In the genomic region with DNA sequence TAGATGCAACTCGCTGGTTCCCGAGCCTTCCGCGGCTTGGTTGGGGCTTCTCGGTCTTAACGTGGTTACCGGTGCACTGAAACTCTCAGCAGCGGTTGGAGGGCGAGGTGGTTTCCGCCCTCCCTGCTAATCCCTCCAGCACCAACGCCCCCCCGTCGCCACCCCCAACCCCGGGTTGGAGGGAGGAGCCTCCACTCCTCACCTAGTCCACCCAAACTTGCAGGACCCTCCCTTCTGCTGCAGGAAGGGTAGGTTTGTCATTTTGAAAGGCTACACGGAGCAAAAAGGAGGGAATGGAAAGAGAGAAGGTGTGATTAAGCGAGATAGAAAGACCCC, we compare ENCODE assay signal across 1 cellular context.
A peak's percentile ranks its signal among the peaks of the same experiment; 100 is the strongest.
TF ChIP-seq lines count a peak whose summit lies in the region.

No MANE protein-coding gene starts in this region.

TF ChIP-seq in H1, 55 proteins besides CTCF, POLR2A, EP300 and RAD21 (continued from another document):
- no peak for TF ChIP-seq CEBPB (IDR thresholded peaks at IDR 0.05; ENCODE audit: low read depth, low read length)
- 0 out of 2 replicates have a peak, but pooled peaks have one; percentile 65 for TF ChIP-seq SUZ12 (IDR thresholded peaks at IDR 0.05; ENCODE audit: low read length)
- no peak for TF ChIP-seq SP1 (IDR thresholded peaks at IDR 0.05; ENCODE audit: low read depth, low read length)
- TF ChIP-seq CBX8 (IDR thresholded peaks at IDR 0.05; ENCODE audit: borderline replicate concordance, low read depth, low read length): no peak
- TF ChIP-seq MAFK (IDR thresholded peaks at IDR 0.05; ENCODE audit: low read depth, low read length): no peak
- no peak for TF ChIP-seq SIRT6 (IDR thresholded peaks at IDR 0.05; ENCODE audit: low read length)
- TF ChIP-seq, protein P1, sequence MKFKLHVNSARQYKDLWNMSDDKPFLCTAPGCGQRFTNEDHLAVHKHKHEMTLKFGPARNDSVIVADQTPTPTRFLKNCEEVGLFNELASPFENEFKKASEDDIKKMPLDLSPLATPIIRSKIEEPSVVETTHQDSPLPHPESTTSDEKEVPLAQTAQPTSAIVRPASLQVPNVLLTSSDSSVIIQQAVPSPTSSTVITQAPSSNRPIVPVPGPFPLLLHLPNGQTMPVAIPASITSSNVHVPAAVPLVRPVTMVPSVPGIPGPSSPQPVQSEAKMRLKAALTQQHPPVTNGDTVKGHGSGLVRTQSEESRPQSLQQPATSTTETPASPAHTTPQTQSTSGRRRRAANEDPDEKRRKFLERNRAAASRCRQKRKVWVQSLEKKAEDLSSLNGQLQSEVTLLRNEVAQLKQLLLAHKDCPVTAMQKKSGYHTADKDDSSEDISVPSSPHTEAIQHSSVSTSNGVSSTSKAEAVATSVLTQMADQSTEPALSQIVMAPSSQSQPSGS (IDR thresholded peaks at IDR 0.05; ENCODE audit: low read length): no peak
- TF ChIP-seq RFX5 (IDR thresholded peaks at IDR 0.05; ENCODE audit: borderline replicate concordance, low read depth, low read length): no peak
- TF ChIP-seq HDAC2 (IDR thresholded peaks at IDR 0.05; ENCODE audit: borderline replicate concordance in 1 of 2, low read depth in 2 of 2, low read length in 2 of 2): no peak
- TF ChIP-seq EZH2 (IDR thresholded peaks at IDR 0.05; ENCODE audit: low read depth, low read length, severe bottlenecking): peak; percentile 61
- TF ChIP-seq CBX5 (IDR thresholded peaks at IDR 0.05; ENCODE audit: low read depth, low read length): no peak
- no peak for TF ChIP-seq POU5F1 (IDR thresholded peaks at IDR 0.05; ENCODE audit: low read depth, low read length)
- TF ChIP-seq JUND (IDR thresholded peaks at IDR 0.05; ENCODE audit: low read length): no peak
